Comparison of ENCODE assay signal across 3 cellular contexts in the genomic region with DNA sequence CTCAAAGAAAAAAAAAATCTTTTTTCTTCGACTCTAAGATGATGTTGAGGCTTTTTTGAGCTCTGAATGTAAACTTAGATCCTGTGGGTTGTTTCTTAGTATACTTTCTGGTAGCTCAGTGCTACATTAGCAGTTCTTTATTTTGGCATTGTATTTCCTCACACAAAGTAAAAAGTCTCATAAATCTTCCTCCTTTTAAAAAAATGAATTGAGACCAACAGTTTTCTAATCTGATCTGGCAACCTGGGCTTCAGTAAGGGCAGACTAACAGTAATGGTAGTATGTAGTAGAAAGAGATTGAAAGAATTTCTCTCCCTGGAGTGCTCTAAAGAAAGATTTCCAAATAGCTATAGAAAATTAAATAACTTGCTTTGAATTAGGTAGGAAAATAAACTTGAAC.
TF ChIP-seq lines count a peak whose summit lies in the region.

No MANE protein-coding gene starts in this region.

TF ChIP-seq in SK-N-SH treated with all-trans-retinoic acid at 6 μM for 48 hours, 23 proteins besides CTCF, POLR2A, EP300 and RAD21 (continued from another document):
- TF ChIP-seq, protein P1, sequence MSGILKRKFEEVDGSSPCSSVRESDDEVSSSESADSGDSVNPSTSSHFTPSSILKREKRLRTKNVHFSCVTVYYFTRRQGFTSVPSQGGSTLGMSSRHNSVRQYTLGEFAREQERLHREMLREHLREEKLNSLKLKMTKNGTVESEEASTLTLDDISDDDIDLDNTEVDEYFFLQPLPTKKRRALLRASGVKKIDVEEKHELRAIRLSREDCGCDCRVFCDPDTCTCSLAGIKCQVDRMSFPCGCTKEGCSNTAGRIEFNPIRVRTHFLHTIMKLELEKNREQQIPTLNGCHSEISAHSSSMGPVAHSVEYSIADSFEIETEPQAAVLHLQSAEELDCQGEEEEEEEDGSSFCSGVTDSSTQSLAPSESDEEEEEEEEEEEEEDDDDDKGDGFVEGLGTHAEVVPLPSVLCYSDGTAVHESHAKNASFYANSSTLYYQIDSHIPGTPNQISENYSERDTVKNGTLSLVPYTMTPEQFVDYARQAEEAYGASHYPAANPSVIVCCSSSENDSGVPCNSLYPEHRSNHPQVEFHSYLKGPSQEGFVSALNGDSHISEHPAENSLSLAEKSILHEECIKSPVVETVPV (CRISPR knock-in tag; IDR thresholded peaks at IDR 0.05), result no peak
- no peak for TF ChIP-seq OSR1 (CRISPR knock-in tag; IDR thresholded peaks at IDR 0.05)

TF ChIP-seq in SK-N-SH, 30 proteins besides CTCF, POLR2A, EP300 and RAD21 (continued from another document):
- TF ChIP-seq, protein P2, sequence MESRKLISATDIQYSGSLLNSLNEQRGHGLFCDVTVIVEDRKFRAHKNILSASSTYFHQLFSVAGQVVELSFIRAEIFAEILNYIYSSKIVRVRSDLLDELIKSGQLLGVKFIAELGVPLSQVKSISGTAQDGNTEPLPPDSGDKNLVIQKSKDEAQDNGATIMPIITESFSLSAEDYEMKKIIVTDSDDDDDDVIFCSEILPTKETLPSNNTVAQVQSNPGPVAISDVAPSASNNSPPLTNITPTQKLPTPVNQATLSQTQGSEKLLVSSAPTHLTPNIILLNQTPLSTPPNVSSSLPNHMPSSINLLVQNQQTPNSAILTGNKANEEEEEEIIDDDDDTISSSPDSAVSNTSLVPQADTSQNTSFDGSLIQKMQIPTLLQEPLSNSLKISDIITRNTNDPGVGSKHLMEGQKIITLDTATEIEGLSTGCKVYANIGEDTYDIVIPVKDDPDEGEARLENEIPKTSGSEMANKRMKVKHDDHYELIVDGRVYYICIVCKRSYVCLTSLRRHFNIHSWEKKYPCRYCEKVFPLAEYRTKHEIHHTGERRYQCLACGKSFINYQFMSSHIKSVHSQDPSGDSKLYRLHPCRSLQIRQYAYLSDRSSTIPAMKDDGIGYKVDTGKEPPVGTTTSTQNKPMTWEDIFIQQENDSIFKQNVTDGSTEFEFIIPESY (IDR thresholded peaks at IDR 0.05; ENCODE audit: borderline replicate concordance, low read depth), result no peak
- no peak for TF ChIP-seq CHD2 (IDR thresholded peaks at IDR 0.05; ENCODE audit: low read length, partially characterized antibody)
- TF ChIP-seq, protein P3, sequence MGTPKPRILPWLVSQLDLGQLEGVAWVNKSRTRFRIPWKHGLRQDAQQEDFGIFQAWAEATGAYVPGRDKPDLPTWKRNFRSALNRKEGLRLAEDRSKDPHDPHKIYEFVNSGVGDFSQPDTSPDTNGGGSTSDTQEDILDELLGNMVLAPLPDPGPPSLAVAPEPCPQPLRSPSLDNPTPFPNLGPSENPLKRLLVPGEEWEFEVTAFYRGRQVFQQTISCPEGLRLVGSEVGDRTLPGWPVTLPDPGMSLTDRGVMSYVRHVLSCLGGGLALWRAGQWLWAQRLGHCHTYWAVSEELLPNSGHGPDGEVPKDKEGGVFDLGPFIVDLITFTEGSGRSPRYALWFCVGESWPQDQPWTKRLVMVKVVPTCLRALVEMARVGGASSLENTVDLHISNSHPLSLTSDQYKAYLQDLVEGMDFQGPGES (IDR thresholded peaks at IDR 0.05; ENCODE audit: low read depth, low read length), result no peak
- TF ChIP-seq, protein P4, sequence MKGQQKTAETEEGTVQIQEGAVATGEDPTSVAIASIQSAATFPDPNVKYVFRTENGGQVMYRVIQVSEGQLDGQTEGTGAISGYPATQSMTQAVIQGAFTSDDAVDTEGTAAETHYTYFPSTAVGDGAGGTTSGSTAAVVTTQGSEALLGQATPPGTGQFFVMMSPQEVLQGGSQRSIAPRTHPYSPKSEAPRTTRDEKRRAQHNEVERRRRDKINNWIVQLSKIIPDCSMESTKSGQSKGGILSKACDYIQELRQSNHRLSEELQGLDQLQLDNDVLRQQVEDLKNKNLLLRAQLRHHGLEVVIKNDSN (IDR thresholded peaks at IDR 0.05; ENCODE audit: borderline replicate concordance, low read depth), result no peak
- TF ChIP-seq EZH2phosphoT487 (IDR thresholded peaks at IDR 0.05; ENCODE audit: borderline replicate concordance, low read depth), result no peak
- no peak for TF ChIP-seq GATA2 (CRISPR knock-in tag; IDR thresholded peaks at IDR 0.05)
- TF ChIP-seq JUND (IDR thresholded peaks at IDR 0.05), result no peak
- no peak for TF ChIP-seq RFX5 (IDR thresholded peaks at IDR 0.05; ENCODE audit: low read length)
- TF ChIP-seq, protein P5, sequence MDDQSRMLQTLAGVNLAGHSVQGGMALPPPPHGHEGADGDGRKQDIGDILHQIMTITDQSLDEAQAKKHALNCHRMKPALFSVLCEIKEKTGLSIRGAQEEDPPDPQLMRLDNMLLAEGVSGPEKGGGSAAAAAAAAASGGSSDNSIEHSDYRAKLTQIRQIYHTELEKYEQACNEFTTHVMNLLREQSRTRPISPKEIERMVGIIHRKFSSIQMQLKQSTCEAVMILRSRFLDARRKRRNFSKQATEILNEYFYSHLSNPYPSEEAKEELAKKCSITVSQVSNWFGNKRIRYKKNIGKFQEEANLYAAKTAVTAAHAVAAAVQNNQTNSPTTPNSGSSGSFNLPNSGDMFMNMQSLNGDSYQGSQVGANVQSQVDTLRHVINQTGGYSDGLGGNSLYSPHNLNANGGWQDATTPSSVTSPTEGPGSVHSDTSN (IDR thresholded peaks at IDR 0.05), result no peak
- TF ChIP-seq FOXM1 (IDR thresholded peaks at IDR 0.05; ENCODE audit: low read depth), result no peak
- TF ChIP-seq, protein P6, sequence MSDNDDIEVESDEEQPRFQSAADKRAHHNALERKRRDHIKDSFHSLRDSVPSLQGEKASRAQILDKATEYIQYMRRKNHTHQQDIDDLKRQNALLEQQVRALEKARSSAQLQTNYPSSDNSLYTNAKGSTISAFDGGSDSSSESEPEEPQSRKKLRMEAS (IDR thresholded peaks at IDR 0.05; ENCODE audit: low read depth), result no peak
- no peak for TF ChIP-seq SMC3 (IDR thresholded peaks at IDR 0.05; ENCODE audit: low read depth, low read length)
- TF ChIP-seq TCF12 (IDR thresholded peaks at IDR 0.05), result no peak
- TF ChIP-seq, protein P7, sequence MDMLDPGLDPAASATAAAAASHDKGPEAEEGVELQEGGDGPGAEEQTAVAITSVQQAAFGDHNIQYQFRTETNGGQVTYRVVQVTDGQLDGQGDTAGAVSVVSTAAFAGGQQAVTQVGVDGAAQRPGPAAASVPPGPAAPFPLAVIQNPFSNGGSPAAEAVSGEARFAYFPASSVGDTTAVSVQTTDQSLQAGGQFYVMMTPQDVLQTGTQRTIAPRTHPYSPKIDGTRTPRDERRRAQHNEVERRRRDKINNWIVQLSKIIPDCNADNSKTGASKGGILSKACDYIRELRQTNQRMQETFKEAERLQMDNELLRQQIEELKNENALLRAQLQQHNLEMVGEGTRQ (IDR thresholded peaks at IDR 0.05; ENCODE audit: borderline replicate concordance, low read depth, low read length), result no peak
TF ChIP-seq in SK-N-SH: peak in this region for 0.

TF ChIP-seq in K562, 482 proteins besides CTCF, POLR2A, EP300 and RAD21 (continued from another document):
- TF ChIP-seq, protein P8, sequence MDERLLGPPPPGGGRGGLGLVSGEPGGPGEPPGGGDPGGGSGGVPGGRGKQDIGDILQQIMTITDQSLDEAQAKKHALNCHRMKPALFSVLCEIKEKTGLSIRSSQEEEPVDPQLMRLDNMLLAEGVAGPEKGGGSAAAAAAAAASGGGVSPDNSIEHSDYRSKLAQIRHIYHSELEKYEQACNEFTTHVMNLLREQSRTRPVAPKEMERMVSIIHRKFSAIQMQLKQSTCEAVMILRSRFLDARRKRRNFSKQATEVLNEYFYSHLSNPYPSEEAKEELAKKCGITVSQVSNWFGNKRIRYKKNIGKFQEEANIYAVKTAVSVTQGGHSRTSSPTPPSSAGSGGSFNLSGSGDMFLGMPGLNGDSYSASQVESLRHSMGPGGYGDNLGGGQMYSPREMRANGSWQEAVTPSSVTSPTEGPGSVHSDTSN (CRISPR knock-in tag; IDR thresholded peaks at IDR 0.05; ENCODE audit: low read depth), result no peak
- TF ChIP-seq, protein P8 (tag; conservative IDR thresholded peaks at IDR 0.05; ENCODE audit: low read depth), result peak; percentile 66
- no peak for TF ChIP-seq CXXC5 (CRISPR knock-in tag; IDR thresholded peaks at IDR 0.05)
- TF ChIP-seq MTA2 (IDR thresholded peaks at IDR 0.05; ENCODE audit: low read depth), result no peak
- 0 out of 2 replicates have a peak, but pooled peaks have one; percentile 14 for TF ChIP-seq ZNF384 (IDR thresholded peaks at IDR 0.05; ENCODE audit: low read depth, low read length)
